11 cellular contexts compared by ENCODE assay signal in the genomic region with DNA sequence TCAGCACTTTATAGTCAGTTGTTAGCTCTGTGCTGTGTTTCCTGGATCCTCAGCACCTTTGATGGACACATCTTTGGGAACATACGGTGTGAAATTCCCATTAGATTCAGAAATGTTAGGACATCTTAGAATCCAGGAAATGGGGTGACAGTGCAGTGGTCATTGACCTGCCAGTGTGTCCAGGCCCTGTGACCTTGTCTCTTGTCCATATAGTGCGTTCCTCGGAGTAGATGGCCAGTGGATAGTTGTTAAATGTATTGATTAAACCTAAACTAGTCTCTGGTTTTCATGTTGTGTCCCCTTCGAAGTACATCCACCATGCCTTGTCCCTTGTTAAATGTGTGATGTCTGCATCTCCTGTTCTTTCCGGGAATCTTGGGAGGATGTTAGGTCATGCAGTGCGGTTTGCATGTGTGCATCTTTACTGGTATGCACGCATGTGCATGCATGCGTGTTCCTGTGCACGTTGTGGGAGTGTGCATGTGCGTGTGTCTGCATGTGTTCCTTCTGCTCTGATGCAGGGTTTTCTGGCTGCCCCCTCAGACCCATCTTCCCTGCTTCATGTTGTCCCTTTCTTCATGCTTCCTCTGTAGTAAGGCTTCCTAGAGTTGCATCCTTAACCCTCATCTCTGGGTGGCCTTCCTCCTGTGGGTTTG. TPM values are rescaled to one million over a fixed set of nuclear protein-coding genes. Genes with fewer than 3 reads are reported as not detected.
DNase-seq lines count a peak whose midpoint lies in the region; ATAC-seq and TF ChIP-seq lines count a peak whose summit lies in the region.
"Had no signal": no experiment of that assay in that cellular context is flagged by ENCODE, and none has a peak within 500 bp of the region (broad histone marks: within the 10 kb centered on the region; RNA-seq: fewer than 3 reads in every experiment).

No MANE protein-coding gene starts in this region.

- H3K36me3 Mint-ChIP-seq in natural killer cell treated with Interleukin-12 subunit alpha and Interleukin-12 subunit beta and Interleukin-15 and Interleukin-18, amount 100 ng/mL, for 72 hours = peaks cover 16% of the 10 kb centered on the region
- no peaks in the 10 kb centered on the region for H3K36me3 Mint-ChIP-seq in natural killer cell
- peaks cover 42% of the 10 kb centered on the region for H3K36me3 Mint-ChIP-seq in activated CD8-positive, alpha-beta T cell treated with anti-CD3 and anti-CD28 coated beads for 36 hours (ENCODE audit: low read depth)

- H3K27ac Mint-ChIP-seq in natural killer cell treated with Interleukin-12 subunit alpha and Interleukin-12 subunit beta and Interleukin-15 and Interleukin-18, amount 100 ng/mL, for 72 hours = peak overlapping the region; percentile 22 to 42
- peak overlapping the region in 1 of 2 donors; percentile 55 for H3K27ac Mint-ChIP-seq in natural killer cell
- peak overlapping the region; percentile 25 for H3K27ac Mint-ChIP-seq in activated CD8-positive, alpha-beta T cell treated with anti-CD3 and anti-CD28 coated beads for 36 hours

- no peaks in the 10 kb centered on the region for H3K9me3 Mint-ChIP-seq in natural killer cell treated with Interleukin-12 subunit alpha and Interleukin-12 subunit beta and Interleukin-15 and Interleukin-18, amount 100 ng/mL, for 72 hours
- no peaks in the 10 kb centered on the region for H3K9me3 Mint-ChIP-seq in natural killer cell
- no peaks in the 10 kb centered on the region for H3K9me3 Mint-ChIP-seq in activated CD8-positive, alpha-beta T cell treated with anti-CD3 and anti-CD28 coated beads for 36 hours
- H3K9me3 Mint-ChIP-seq: T-helper 2 cell treated with Interferon-gamma antibody and Interleukin-4, amounts not matched to agents 5 μg/mL and 100 μg/mL, for 36 hours had no signal

- peaks cover 0 to 46% (median 28%) of the 10 kb centered on the region in 4 donors for H3K4me1 ChIP-seq in right lobe of liver

- no peaks in the 10 kb centered on the region for H3K27me3 ChIP-seq in right lobe of liver
- H3K27me3 ChIP-seq: ovary had no signal

- H3K36me3 ChIP-seq in right lobe of liver = peaks cover 0 to 36% (median 18%) of the 10 kb centered on the region in 4 donors

- TF ChIP-seq CTCF in natural killer cell (IDR thresholded peaks at IDR 0.05) (no peak), right lobe of liver (IDR thresholded peaks at IDR 0.05) (no peak)
- no peak for TF ChIP-seq CTCF in activated CD8-positive, alpha-beta T cell treated with anti-CD3 and anti-CD28 coated beads for 36 hours (IDR thresholded peaks at IDR 0.05)

- POLR2A ChIA-PET in activated CD8-positive, alpha-beta T cell treated with anti-CD3 and anti-CD28 coated beads for 36 hours (lab: Charles Lee) = interaction anchor here (1.0 to 1.2 kb wide), 4 partner anchors 8 to 45 kb away, joined by 3 to 6 read pairs (median 4); no protein-coding TSS in a partner anchor

- TF ChIP-seq POLR2A in right lobe of liver (IDR thresholded peaks at IDR 0.05) = no peak

- DNase-seq in natural killer cell treated with Interleukin-12 subunit alpha and Interleukin-12 subunit beta and Interleukin-15 and Interleukin-18, amount 100 ng/mL, for 72 hours (ENCODE audit: low spot score) = peak; percentile 31
- DNase-seq in natural killer cell = no peak
- no peak for DNase-seq in activated CD8-positive, alpha-beta T cell treated with anti-CD3 and anti-CD28 coated beads for 36 hours
- DNase-seq in right lobe of liver = peak in 1 of 3 donors; percentile 6
- no peak for DNase-seq in NCI-H226
- DNase-seq in amniotic stem cell (lab: John Stamatoyannopoulos, UW) = no peak
- no peak for DNase-seq in NCI-H774 (lab: John Stamatoyannopoulos, UW)
- DNase-seq: effector CD8-positive, alpha-beta T cell; ovary had no signal

- WGBS in right lobe of liver (ENCODE audit: insufficient coverage, low coverage, low lambda C conversion rate, missing lambda C conversion rate) = 48% methylated on average over 5 of the region's 10 CpGs

- H3K27me3 Mint-ChIP-seq in natural killer cell treated with Interleukin-12 subunit alpha and Interleukin-12 subunit beta and Interleukin-15 and Interleukin-18, amount 100 ng/mL, for 72 hours = no peaks in the 10 kb centered on the region
- H3K27me3 Mint-ChIP-seq in natural killer cell (ENCODE audit: low read depth in 2 of 2) = no peaks in the 10 kb centered on the region
- H3K27me3 Mint-ChIP-seq in activated CD8-positive, alpha-beta T cell treated with anti-CD3 and anti-CD28 coated beads for 36 hours = no peaks in the 10 kb centered on the region

- H3K4me1 Mint-ChIP-seq in natural killer cell treated with Interleukin-12 subunit alpha and Interleukin-12 subunit beta and Interleukin-15 and Interleukin-18, amount 100 ng/mL, for 72 hours (ENCODE audit: low read depth in 2 of 2) = peaks cover 48 to 56% of the 10 kb centered on the region in 2 donors
- H3K4me1 Mint-ChIP-seq in natural killer cell = peaks cover 54 to 58% of the 10 kb centered on the region in 2 donors
- H3K4me1 Mint-ChIP-seq in activated CD8-positive, alpha-beta T cell treated with anti-CD3 and anti-CD28 coated beads for 36 hours (ENCODE audit: low read depth) = peaks cover 60% of the 10 kb centered on the region

- no peaks in the 10 kb centered on the region for H3K9me3 ChIP-seq in right lobe of liver
- H3K9me3 ChIP-seq: ovary had no signal

- intact Hi-C loops in natural killer cell (cut with micrococcal nuclease) (loop anchor here (5.0 kb wide), 1 partner anchor 38 kb away; no protein-coding TSS in a partner anchor), right lobe of liver (cut with DNase I) (no loop called here)
- intact Hi-C loops in activated CD8-positive, alpha-beta T cell treated with anti-CD3 and anti-CD28 coated beads for 36 hours (cut with micrococcal nuclease) = loop anchor here (5.0 kb wide), 1 partner anchor 33 kb away; a partner anchor contains a TSS

- H3K4me3 ChIP-seq in right lobe of liver = no peak overlapping the region
- H3K4me3 ChIP-seq: ovary had no signal

- no peak for ATAC-seq in natural killer cell treated with Interleukin-12 subunit alpha and Interleukin-12 subunit beta and Interleukin-15 and Interleukin-18, amount 100 ng/mL, for 72 hours
- ATAC-seq in natural killer cell (no peak), right lobe of liver (no peak), GM21381 (IDR thresholded peaks at IDR 0.05; ENCODE audit: unreplicated experiment) (no peak)
- no peak for ATAC-seq in activated CD8-positive, alpha-beta T cell treated with anti-CD3 and anti-CD28 coated beads for 36 hours

- peak overlapping the region in 2 of 3 donors; percentile 72 to 74 for H3K27ac ChIP-seq in right lobe of liver
- H3K27ac ChIP-seq: ovary had no signal

- CTCF ChIA-PET in activated CD8-positive, alpha-beta T cell treated with anti-CD3 and anti-CD28 coated beads for 36 hours (lab: Charles Lee) = interaction anchor here (0.7 to 2.4 kb wide), 5 partner anchors 10 to 70 kb away, joined by 3 to 10 read pairs (median 4); no protein-coding TSS in a partner anchor

- peak overlapping the region; percentile 87 for H3K4me3 Mint-ChIP-seq in natural killer cell treated with Interleukin-12 subunit alpha and Interleukin-12 subunit beta and Interleukin-15 and Interleukin-18, amount 100 ng/mL, for 72 hours
- no peak overlapping the region for H3K4me3 Mint-ChIP-seq in natural killer cell
- no peak overlapping the region for H3K4me3 Mint-ChIP-seq in activated CD8-positive, alpha-beta T cell treated with anti-CD3 and anti-CD28 coated beads for 36 hours

RNA-seq across cellular contexts. Expression of a gene that starts 4.0 kb away (rescaled TPM):
- 10 to 100 TPM; 60.1 to 89.5 TPM for total RNA-seq in natural killer cell treated with Interleukin-12 subunit alpha and Interleukin-12 subunit beta and Interleukin-15 and Interleukin-18, amount 100 ng/mL, for 72 hours
- total RNA-seq in natural killer cell = 10 to 100 TPM; 45.3 to 64.7 (median 64.0) TPM
- 10 to 100 TPM; 35.0 to 38.8 TPM for total RNA-seq in activated CD8-positive, alpha-beta T cell treated with anti-CD3 and anti-CD28 coated beads for 36 hours
- 10 to 100 TPM; 11.4 to 27.2 (median 16.1) TPM for total RNA-seq in right lobe of liver

RNA-seq across cellular contexts. Expression of a gene that starts 31.9 kb away (rescaled TPM):
- total RNA-seq in natural killer cell treated with Interleukin-12 subunit alpha and Interleukin-12 subunit beta and Interleukin-15 and Interleukin-18, amount 100 ng/mL, for 72 hours = 100 to 1,000 TPM; 236 to 499 TPM
- total RNA-seq in natural killer cell = 10 to 100 TPM; 54.0 to 61.0 (median 56.3) TPM
- total RNA-seq in activated CD8-positive, alpha-beta T cell treated with anti-CD3 and anti-CD28 coated beads for 36 hours = 100 to 1,000 TPM; 411 to 412 TPM
- total RNA-seq in right lobe of liver = 100 to 1,000 TPM in 2 of 6 experiments, 10 to 100 TPM in 4; 39.5 to 224 (median 52.2) TPM

RNA-seq across cellular contexts. Expression of a gene that starts 33.0 kb away (rescaled TPM):
- total RNA-seq in natural killer cell treated with Interleukin-12 subunit alpha and Interleukin-12 subunit beta and Interleukin-15 and Interleukin-18, amount 100 ng/mL, for 72 hours = 100 to 1,000 TPM; 107 to 166 TPM
- total RNA-seq in natural killer cell = 100 to 1,000 TPM in 1 of 3 donors, 10 to 100 TPM in 2; 86.4 to 104 (median 86.5) TPM
- 100 to 1,000 TPM; 101 to 105 TPM for total RNA-seq in activated CD8-positive, alpha-beta T cell treated with anti-CD3 and anti-CD28 coated beads for 36 hours
- 10 to 100 TPM; 26.9 to 54.6 (median 29.1) TPM for total RNA-seq in right lobe of liver

RNA-seq across cellular contexts. Expression of a gene that starts 47.6 kb away (rescaled TPM):
- total RNA-seq in natural killer cell treated with Interleukin-12 subunit alpha and Interleukin-12 subunit beta and Interleukin-15 and Interleukin-18, amount 100 ng/mL, for 72 hours = 100 to 1,000 TPM in 1 of 2 donors, 10 to 100 TPM in 1; 53.9 to 124 TPM
- total RNA-seq in natural killer cell = 10 to 100 TPM; 64.0 to 75.6 (median 65.3) TPM
- total RNA-seq in activated CD8-positive, alpha-beta T cell treated with anti-CD3 and anti-CD28 coated beads for 36 hours = 10 to 100 TPM; 44.5 to 44.8 TPM
- 10 to 100 TPM; 11.4 to 39.0 (median 28.7) TPM for total RNA-seq in right lobe of liver

Comparison
In these comparisons a context has a peak if more than half of its experiments do, and no peak if none do; other contexts are left out.
1. intact Hi-C loops: an anchor here in natural killer cell (5.0 kb wide) and activated CD8-positive, alpha-beta T cell treated with anti-CD3 and anti-CD28 coated beads for 36 hours (5.0 kb wide); none called in right lobe of liver.